In the genomic region with DNA sequence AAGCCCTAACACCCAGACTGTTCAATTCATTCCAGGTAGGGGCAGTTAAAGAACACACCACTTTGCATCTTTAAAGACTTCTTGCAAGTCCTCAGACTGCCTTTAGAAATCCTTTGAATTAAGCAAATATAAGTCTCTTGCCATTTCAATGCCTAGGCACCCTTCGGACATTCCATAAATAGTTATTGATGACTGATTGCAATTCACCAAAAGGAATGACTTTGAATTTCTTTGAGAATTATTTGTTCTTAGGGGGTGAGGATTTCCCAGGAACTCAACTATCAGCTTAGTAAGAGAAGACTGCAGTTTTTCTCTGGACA, we compare ENCODE assay signal across 9 cellular contexts. TPM values are rescaled to one million over a fixed set of nuclear protein-coding genes. Genes with fewer than 3 reads are reported as not detected.
A peak's percentile ranks its signal among the peaks of the same experiment; 100 is the strongest.
DNase-seq lines count a peak whose midpoint lies in the region; ATAC-seq and TF ChIP-seq lines count a peak whose summit lies in the region.
"Had no signal": no experiment of that assay in that cellular context is flagged by ENCODE, and none has a peak within 500 bp of the region (broad histone marks: within the 10 kb centered on the region; RNA-seq: fewer than 3 reads in every experiment).

No MANE protein-coding gene starts in this region.

- H3K14ac ChIP-seq in mesenchymal stem cell (ENCODE audit: low read length in 2 of 2) = no peak overlapping the region

- no peak for TF ChIP-seq POLR2A in transverse colon (IDR thresholded peaks at IDR 0.05)

- H2AK5ac ChIP-seq in mesenchymal stem cell (ENCODE audit: low read length, severe bottlenecking) = no peak overlapping the region

- TF ChIP-seq EP300 in transverse colon (IDR thresholded peaks at IDR 0.05; ENCODE audit: low read depth) = no peak

- H3K27ac ChIP-seq in mesenchymal stem cell (ENCODE audit: low read length, poor library complexity, severe bottlenecking) = no peak overlapping the region
- H3K27ac ChIP-seq in transverse colon = peak overlapping the region in 3 of 4 donors; percentile 86

- H3K4me3 Mint-ChIP-seq in activated naive CD4-positive, alpha-beta T cell treated with anti-CD3 and anti-CD28 coated beads, Interleukin-2, amount 50 U/mL, for 24 hours = peak overlapping the region; percentile 57

- peaks cover 5% of the 10 kb centered on the region for H3K36me3 Mint-ChIP-seq in activated naive CD4-positive, alpha-beta T cell treated with anti-CD3 and anti-CD28 coated beads, Interleukin-2, amount 50 U/mL, for 24 hours
- H3K36me3 Mint-ChIP-seq in activated naive CD4-positive, alpha-beta T cell treated with anti-CD3 and anti-CD28 coated beads, Interleukin-2, amount 50 U/mL, for 72 hours = peaks cover 14 to 17% of the 10 kb centered on the region in 2 donors

- peaks cover 15% of the 10 kb centered on the region for H3K4me1 Mint-ChIP-seq in activated naive CD4-positive, alpha-beta T cell treated with anti-CD3 and anti-CD28 coated beads, Interleukin-2, amount 50 U/mL, for 24 hours

- peak overlapping the region; percentile 83 for H2AFZ ChIP-seq in mesenchymal stem cell (ENCODE audit: low read depth, low read length)

- H3K27me3 ChIP-seq in mesenchymal stem cell (ENCODE audit: control insufficient read depth in 1 of 2, insufficient read depth in 1 of 2, low read length in 2 of 2) (peaks cover 0 to 22% of the 10 kb centered on the region in 2 experiments), transverse colon (no peaks in the 10 kb centered on the region)

- no peak overlapping the region for H2BK120ac ChIP-seq in mesenchymal stem cell (ENCODE audit: low read depth, low read length)

- peak overlapping the region; percentile 97 for H4K8ac ChIP-seq in mesenchymal stem cell (ENCODE audit: low read length)

- WGBS in mesenchymal stem cell = no CpG with 5 or more reads among the region's 1 CpG
- WGBS in transverse colon (ENCODE audit: low coverage in 1 of 2), 2 donors = 89% methylated on average over 1 of the region's 1 CpG; no CpG with 5 or more reads in 1 of the 2 donors

- peak overlapping the region; percentile 61 for H3K4me3 ChIP-seq in astrocyte of the cerebellum (ENCODE audit: low read depth, low read length)
- H3K4me3 ChIP-seq in mesenchymal stem cell (ENCODE audit: insufficient read depth in 1 of 2, low read depth in 1 of 2, low read length in 2 of 2) = peak overlapping the region; percentile 73 to 92
- peak overlapping the region in 3 of 4 donors; percentile 41 to 74 (median 71) for H3K4me3 ChIP-seq in transverse colon

- H3K9ac ChIP-seq in mesenchymal stem cell (ENCODE audit: low read length) = no peak overlapping the region

- DNase-seq in activated naive CD4-positive, alpha-beta T cell treated with anti-CD3 and anti-CD28 coated beads, Interleukin-2, amount 50 U/mL, for 72 hours (ENCODE audit: low spot score in 2 of 2) = no peak
- no peak for DNase-seq in astrocyte of the cerebellum (ENCODE audit: low read depth)
- no peak for DNase-seq in mesenchymal stem cell
- DNase-seq in transverse colon = no peak
- no peak for DNase-seq in DMS 273 (lab: John Stamatoyannopoulos, UW; ENCODE audit: unreplicated experiment)
- DNase-seq in omental fat pad (ENCODE audit: low spot score) = no peak
- DNase-seq: GF-D8 had no signal

- H3K79me1 ChIP-seq in mesenchymal stem cell (replicated peaks; ENCODE audit: low read length, poor library complexity, severe bottlenecking) = peaks cover 2% of the 10 kb centered on the region

- H3K23ac ChIP-seq in mesenchymal stem cell (ENCODE audit: low read length in 2 of 2) = no peak overlapping the region

- no peak overlapping the region for H3K18ac ChIP-seq in mesenchymal stem cell (ENCODE audit: low read depth in 1 of 2, low read length in 2 of 2)

- H3K9me3 ChIP-seq in mesenchymal stem cell (ENCODE audit: control insufficient read depth, low read length) (no peaks in the 10 kb centered on the region), transverse colon (no peaks in the 10 kb centered on the region)

- no peak overlapping the region for H3K4ac ChIP-seq in mesenchymal stem cell (ENCODE audit: low read depth in 1 of 2, low read length in 2 of 2)

- no peak for ATAC-seq in activated naive CD4-positive, alpha-beta T cell treated with anti-CD3 and anti-CD28 coated beads, Interleukin-2, amount 50 U/mL, for 72 hours
- ATAC-seq in HG03354 (IDR thresholded peaks at IDR 0.05; ENCODE audit: poor library complexity, severe bottlenecking, unreplicated experiment) = no peak
- no peak for ATAC-seq in omental fat pad (ENCODE audit: low FRiP score)

- intact Hi-C loops in transverse colon (cut with DNase I; ENCODE audit: low total_unique reads) = no loop called here

- in situ Hi-C loops in astrocyte of the cerebellum (cut with HindIII; ENCODE audit: low sequenced_read_pairs) (no loop called here), transverse colon (cut with MboI; ENCODE audit: low pct_ligation_motif_present in 1 of 4, low pct_unique_long_range_greater_than_20kb in 1 of 4, low sequenced_read_pairs in 3 of 4) (no loop called here)

- H3K4me1 ChIP-seq in mesenchymal stem cell (ENCODE audit: control insufficient read depth, insufficient read depth, low read depth, low read length) (peaks cover 2% of the 10 kb centered on the region), transverse colon (peaks cover 0 to 11% (median 6%) of the 10 kb centered on the region in 4 donors)

- H3K4me2 ChIP-seq in mesenchymal stem cell (ENCODE audit: low read length, poor library complexity, severe bottlenecking) = peak overlapping the region; percentile 95

- H3K36me3 ChIP-seq in mesenchymal stem cell (ENCODE audit: control insufficient read depth in 1 of 2, insufficient read depth in 2 of 2, low read depth in 1 of 2, low read length in 2 of 2) (no peaks in the 10 kb centered on the region), transverse colon (no peaks in the 10 kb centered on the region)

- H2BK12ac ChIP-seq in mesenchymal stem cell (ENCODE audit: low read length in 2 of 2) = no peak overlapping the region

- H2BK5ac ChIP-seq in mesenchymal stem cell (ENCODE audit: low read depth, low read length, poor library complexity, severe bottlenecking) = no peak overlapping the region

- TF ChIP-seq CTCF in astrocyte of the cerebellum (IDR thresholded peaks at IDR 0.05; ENCODE audit: low read depth, low read length, missing control alignments) (no peak), transverse colon (IDR thresholded peaks at IDR 0.05) (no peak), omental fat pad (IDR thresholded peaks at IDR 0.05) (no peak)

- H2BK15ac ChIP-seq in mesenchymal stem cell (ENCODE audit: low read depth, poor library complexity, severe bottlenecking) = no peak overlapping the region

- no peak overlapping the region for H3K27ac Mint-ChIP-seq in activated naive CD4-positive, alpha-beta T cell treated with anti-CD3 and anti-CD28 coated beads, Interleukin-2, amount 50 U/mL, for 24 hours
- no peak overlapping the region for H3K27ac Mint-ChIP-seq in activated naive CD4-positive, alpha-beta T cell treated with anti-CD3 and anti-CD28 coated beads, Interleukin-2, amount 50 U/mL, for 72 hours

- H4K91ac ChIP-seq in mesenchymal stem cell (ENCODE audit: low read length) = no peak overlapping the region

- peaks cover 8% of the 10 kb centered on the region for H3K9me3 Mint-ChIP-seq in activated naive CD4-positive, alpha-beta T cell treated with anti-CD3 and anti-CD28 coated beads, Interleukin-2, amount 50 U/mL, for 24 hours
- H3K9me3 Mint-ChIP-seq in activated naive CD4-positive, alpha-beta T cell treated with anti-CD3 and anti-CD28 coated beads, Interleukin-2, amount 50 U/mL, for 72 hours = no peaks in the 10 kb centered on the region

- H3K27me3 Mint-ChIP-seq in activated naive CD4-positive, alpha-beta T cell treated with anti-CD3 and anti-CD28 coated beads, Interleukin-2, amount 50 U/mL, for 24 hours = peaks cover 13% of the 10 kb centered on the region

RNA-seq across cellular contexts. Expression of gene MYEF2, which starts 0.5 kb away (rescaled TPM):
- total RNA-seq in activated naive CD4-positive, alpha-beta T cell treated with anti-CD3 and anti-CD28 coated beads, Interleukin-2, amount 50 U/mL, for 72 hours = 10 to 100 TPM; 33.0 to 46.4 TPM
- 9.8 TPM for polyA plus RNA-seq in mesenchymal stem cell (2013, experiment 1 of 2)
- 9.9 TPM for polyA plus RNA-seq in mesenchymal stem cell (2013, experiment 2 of 2)
- 100 to 1,000 TPM in 1 of 4 donors, 10 to 100 TPM in 3; 10.4 to 158 (median 27.8) TPM for total RNA-seq in transverse colon
- 10 to 100 TPM in 1 of 4 donors, 1 to 10 TPM in 3; 3.6 to 12.4 (median 7.1) TPM for total RNA-seq in omental fat pad

RNA-seq across cellular contexts. Expression of gene CTXN2, which starts 12.9 kb away (rescaled TPM):
- not detected for total RNA-seq in activated naive CD4-positive, alpha-beta T cell treated with anti-CD3 and anti-CD28 coated beads, Interleukin-2, amount 50 U/mL, for 72 hours
- not detected for polyA plus RNA-seq in mesenchymal stem cell (2013, experiment 1 of 2)
- not detected for polyA plus RNA-seq in mesenchymal stem cell (2013, experiment 2 of 2)
- total RNA-seq in transverse colon (not detected), omental fat pad (not detected)

RNA-seq across cellular contexts. Expression of gene SLC12A1, which starts 27.5 kb away (rescaled TPM):
- total RNA-seq in activated naive CD4-positive, alpha-beta T cell treated with anti-CD3 and anti-CD28 coated beads, Interleukin-2, amount 50 U/mL, for 72 hours = not detected
- polyA plus RNA-seq in mesenchymal stem cell (2013, experiment 1 of 2) = 0.01 TPM
- polyA plus RNA-seq in mesenchymal stem cell (2013, experiment 2 of 2) = not detected
- total RNA-seq in transverse colon = not detected
- not detected for total RNA-seq in omental fat pad

RNA-seq across cellular contexts. Expression of gene SLC24A5, which starts 57.8 kb away (rescaled TPM):
- not detected for total RNA-seq in activated naive CD4-positive, alpha-beta T cell treated with anti-CD3 and anti-CD28 coated beads, Interleukin-2, amount 50 U/mL, for 72 hours
- not detected for polyA plus RNA-seq in mesenchymal stem cell (2013, experiment 1 of 2)
- not detected for polyA plus RNA-seq in mesenchymal stem cell (2013, experiment 2 of 2)
- total RNA-seq in transverse colon (not detected), omental fat pad (not detected)
